Comparison of ENCODE assay signal across 27 cellular contexts in the genomic region with DNA sequence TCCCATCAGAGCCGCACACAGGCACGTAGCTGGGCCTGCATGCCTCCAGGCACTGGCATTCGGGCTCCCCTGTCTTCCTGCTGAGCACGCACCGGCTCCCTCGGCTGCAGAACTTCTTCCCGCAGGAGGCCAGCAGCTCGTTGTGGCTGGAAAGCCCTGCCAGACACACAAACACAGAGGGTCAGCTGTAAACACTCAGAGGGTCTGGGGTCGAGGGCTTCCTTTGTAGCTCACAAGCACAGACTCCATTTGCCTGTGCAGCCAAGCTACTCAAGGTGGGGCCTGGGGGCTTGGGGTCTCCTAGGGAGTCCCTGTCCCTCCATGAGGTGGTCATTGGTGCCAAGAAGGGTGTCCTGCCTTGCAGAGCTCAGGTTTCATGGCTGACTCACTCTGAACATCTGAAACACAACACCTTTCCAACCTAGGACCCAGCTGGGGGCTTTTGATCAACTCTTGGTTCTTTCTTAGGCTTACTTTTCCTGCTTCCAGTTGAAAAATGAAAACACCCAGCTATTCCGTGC.
A peak's percentile ranks its signal among the peaks of the same experiment; 100 is the strongest.
DNase-seq lines count a peak whose midpoint lies in the region; ATAC-seq and TF ChIP-seq lines count a peak whose summit lies in the region.
"Had no signal": no experiment of that assay in that cellular context is flagged by ENCODE, and none has a peak within 500 bp of the region (broad histone marks: within the 10 kb centered on the region; RNA-seq: fewer than 3 reads in every experiment).

No MANE protein-coding gene starts in this region.

- no peaks in the 10 kb centered on the region for H3K36me3 ChIP-seq in right atrium auricular region
- H3K36me3 ChIP-seq in heart right ventricle: no peaks in the 10 kb centered on the region
- no peaks in the 10 kb centered on the region for H3K36me3 ChIP-seq in vagina
- H3K36me3 ChIP-seq: MG63, ovary, thoracic aorta had no signal

- H3K9me3 ChIP-seq in right atrium auricular region: no peaks in the 10 kb centered on the region
- H3K9me3 ChIP-seq in heart right ventricle: no peaks in the 10 kb centered on the region
- H3K9me3 ChIP-seq in vagina: no peaks in the 10 kb centered on the region
- H3K9me3 ChIP-seq: MG63, ovary, thoracic aorta had no signal

- H3K27me3 ChIP-seq in right atrium auricular region (no peaks in the 10 kb centered on the region), heart right ventricle (peaks cover 0 to 14% (median 5%) of the 10 kb centered on the region in 7 donors), vagina (no peaks in the 10 kb centered on the region)
- H3K27me3 ChIP-seq: MG63, ovary had no signal

- TF ChIP-seq POLR2A in vagina (IDR thresholded peaks at IDR 0.05): no peak

- H3K4me3 ChIP-seq in right atrium auricular region: no peak overlapping the region
- H3K4me3 ChIP-seq in heart right ventricle: no peak overlapping the region
- no peak overlapping the region for H3K4me3 ChIP-seq in vagina
- H3K4me3 ChIP-seq in foreskin fibroblast (ENCODE audit: low read depth in 1 of 2, low read length in 2 of 2): no peak overlapping the region
- H3K4me3 ChIP-seq: K562, MG63, ovary, PC-9, thoracic aorta had no signal

- H3K27ac ChIP-seq in right atrium auricular region (no peak overlapping the region), heart right ventricle (no peak overlapping the region), vagina (no peak overlapping the region)
- H3K27ac ChIP-seq: ovary, PC-9, thoracic aorta had no signal

- peak; percentile 40 for DNase-seq in right atrium auricular region (ENCODE audit: low spot score)
- no peak for DNase-seq in heart right ventricle
- DNase-seq in ecto neural progenitor cell (ENCODE audit: low spot score): peak; percentile 49
- DNase-seq in left lobe of liver (ENCODE audit: low spot score): peak; percentile 33
- peak; percentile 62 to 67 for DNase-seq in vagina (ENCODE audit: extremely low spot score in 2 of 2)
- DNase-seq in foreskin fibroblast: no peak
- DNase-seq: activated CD4-positive, CD25-positive, alpha-beta regulatory T cell treated with anti-CD3 and anti-CD28 coated beads, Interleukin-2, amount 50 U/mL, for 72 hours; activated effector memory CD4-positive, alpha-beta T cell treated with Interleukin-2 at 50 U/mL for 16 hours; activated naive CD8-positive, alpha-beta T cell treated with anti-CD3 and anti-CD28 coated beads for 36 hours; Calu3; DMS79 treated with DMSO at 0.1 percent for 48 hours; MG63; midbrain; naive thymus-derived CD8-positive, alpha-beta T cell; NCI-H1105 treated with DMSO at 0.1 percent for 48 hours; NCI-H187 treated with DMSO at 0.1 percent for 48 hours; NCI-H2171; NCI-H524; ovary; PC-9; SHP77; small intestine; stimulated activated CD4-positive, alpha-beta T cell treated with anti-CD3 and anti-CD28 coated beads, Interleukin-1b, Interleukin-23, amount 100 ng/mL, for 48 hours had no signal

- ATAC-seq in heart right ventricle (no peak), left lobe of liver (no peak), GM21529 (IDR thresholded peaks at IDR 0.05; ENCODE audit: unreplicated experiment) (no peak), GM19324 (IDR thresholded peaks at IDR 0.05; ENCODE audit: low FRiP score, unreplicated experiment) (no peak)
- ATAC-seq: K562; naive thymus-derived CD8-positive, alpha-beta T cell had no signal

- H3K4me1 ChIP-seq in right atrium auricular region (no peaks in the 10 kb centered on the region), heart right ventricle (peaks cover 0 to 6% (median 0%) of the 10 kb centered on the region in 9 donors), vagina (no peaks in the 10 kb centered on the region)

- intact Hi-C loops in heart right ventricle (cut with DNase I) (no loop called here), vagina (cut with DNase I) (no loop called here)

- 62 to 74% methylated on average over 10 of the region's 10 CpGs for WGBS in heart right ventricle, 2 donors

- TF ChIP-seq CTCF in right atrium auricular region (IDR thresholded peaks at IDR 0.05): no peak
- TF ChIP-seq CTCF in heart right ventricle (IDR thresholded peaks at IDR 0.05): no peak
- no peak for TF ChIP-seq CTCF in vagina (IDR thresholded peaks at IDR 0.05)
- no peak for TF ChIP-seq CTCF in foreskin fibroblast (IDR thresholded peaks at IDR 0.05; ENCODE audit: low read depth, low read length)

Comparison
In these comparisons a context has a peak if more than half of its experiments do, and no peak if none do; other contexts are left out.
1. DNase-seq: peak in right atrium auricular region (single experiment), ecto neural progenitor cell (single experiment), left lobe of liver (single experiment) and vagina (2 of 2); none in heart right ventricle (0 of 2) and foreskin fibroblast (0 of 2).